Comparison of ENCODE assay signal across 7 cellular contexts in the genomic region with DNA sequence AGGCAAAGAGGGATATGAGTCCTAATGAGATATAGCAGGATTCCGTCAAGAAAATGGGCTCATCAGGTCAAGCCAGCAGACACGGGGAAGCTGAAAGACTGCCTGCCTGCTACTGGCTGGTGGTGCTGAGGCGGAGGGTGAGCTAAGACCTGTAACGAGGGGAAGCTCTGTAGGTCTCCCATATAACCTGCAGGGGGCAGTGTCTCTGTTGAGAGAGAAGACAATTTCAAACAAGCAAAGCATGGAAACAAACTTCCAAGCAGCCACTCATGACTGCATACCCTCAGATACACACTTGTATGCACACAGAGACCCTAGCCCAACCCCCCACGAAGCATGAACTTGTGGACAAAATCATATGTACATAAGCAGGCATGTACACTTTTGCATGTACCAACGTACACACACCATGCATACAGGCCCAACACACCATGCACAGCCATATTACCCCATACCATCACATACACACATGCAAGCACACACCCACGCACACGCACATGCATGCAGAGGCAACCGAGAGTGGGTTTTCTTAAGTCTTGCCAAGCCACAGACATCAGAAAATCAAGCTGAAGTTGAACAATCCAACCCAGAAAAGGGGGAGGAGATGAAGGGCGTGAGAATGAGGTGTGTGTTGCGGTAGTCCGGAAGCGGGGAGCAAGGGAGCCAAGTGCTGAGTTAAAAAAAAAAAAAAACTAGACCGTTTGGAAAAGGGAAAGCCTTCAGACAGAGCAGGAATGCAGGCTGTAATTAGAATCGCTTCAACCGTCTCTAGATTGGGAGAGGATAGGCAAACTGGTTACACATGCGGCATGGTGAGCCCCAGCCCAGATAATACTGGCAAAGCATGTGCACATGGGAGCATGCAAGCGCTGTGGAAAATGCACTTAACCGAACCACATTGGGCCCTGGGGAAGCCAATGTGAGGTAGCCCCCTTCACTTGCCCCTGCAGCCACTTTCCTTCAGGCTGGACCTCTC.
DNase-seq lines count a peak whose midpoint lies in the region; ATAC-seq and TF ChIP-seq lines count a peak whose summit lies in the region.

No MANE protein-coding gene starts in this region.

- H3K4me1 Mint-ChIP-seq in H9 = peaks cover 0 to 11% of the 10 kb centered on the region in 2 experiments; a peak in 3 of 4 replicates
- H3K4me1 Mint-ChIP-seq in activated T-cell treated with anti-CD3 and anti-CD28 coated beads, Interleukin-2, amount 50 U/mL, for 72 hours (ENCODE audit: low read depth) = no peaks in the 10 kb centered on the region

- no peaks in the 10 kb centered on the region for H3K4me1 ChIP-seq in H9 (ENCODE audit: insufficient read depth, low read length)

- H3K4me3 Mint-ChIP-seq in H9 = no peak overlapping the region
- H3K4me3 Mint-ChIP-seq in activated T-cell treated with anti-CD3 and anti-CD28 coated beads, Interleukin-2, amount 50 U/mL, for 72 hours = no peak overlapping the region

- no peak overlapping the region for H4K5ac ChIP-seq in H9 (ENCODE audit: insufficient read length, low read depth, low read length)

- H3K4me2 ChIP-seq in H9 (ENCODE audit: insufficient read depth, insufficient read length, low read length) = no peak overlapping the region

- H3K36me3 Mint-ChIP-seq in H9 (ENCODE audit: insufficient read depth in 1 of 3, low read depth in 3 of 3) = peaks cover 0 to 4% (median 0%) of the 10 kb centered on the region in 3 experiments; a peak in 1 of 7 replicates
- no peaks in the 10 kb centered on the region for H3K36me3 Mint-ChIP-seq in activated T-cell treated with anti-CD3 and anti-CD28 coated beads, Interleukin-2, amount 50 U/mL, for 72 hours (ENCODE audit: insufficient read depth in 2 of 2)

- H3K27me3 ChIP-seq in H9 (ENCODE audit: insufficient read depth, low read length) = no peaks in the 10 kb centered on the region; the same call in 1 of the 2 replicates

- no peak overlapping the region for H3K27ac ChIP-seq in H9 (ENCODE audit: insufficient read length, low read depth, low read length)

- H3K23ac ChIP-seq in H9 (ENCODE audit: insufficient read length, low read depth, low read length) = no peak overlapping the region

- peak; percentile 67 for TF ChIP-seq CTCF in H9 (conservative IDR thresholded peaks at IDR 0.05)

- no peak overlapping the region for H3K4ac ChIP-seq in H9 (ENCODE audit: low read depth, low read length)

- no peak overlapping the region for H2BK20ac ChIP-seq in H9 (ENCODE audit: low read depth, low read length, poor library complexity, severe bottlenecking)

- DNase-seq in ELF-1 (ENCODE audit: low read depth, low spot score) (peak; percentile 91), H9 (peak; percentile 61), NCI-H2196 treated with DMSO at 0.1 percent for 48 hours (lab: John Stamatoyannopoulos, UW; ENCODE audit: unreplicated experiment) (peak; percentile 14), germinal center (ENCODE audit: low spot score) (peak; percentile 36), retina (peak; percentile 62)
- peak; percentile 33 to 34 for DNase-seq in activated T-cell treated with anti-CD3 and anti-CD28 coated beads, Interleukin-2, amount 50 U/mL, for 72 hours

- H2BK15ac ChIP-seq in H9 (ENCODE audit: low read depth, low read length) = no peak overlapping the region

- no peaks in the 10 kb centered on the region for H3K79me1 ChIP-seq in H9 (ENCODE audit: insufficient read depth, low read depth, low read length, poor library complexity, severe bottlenecking)

- ATAC-seq in activated T-cell treated with anti-CD3 and anti-CD28 coated beads, Interleukin-2, amount 50 U/mL, for 72 hours (replicated peaks in 1 of 2) = peak; percentile 45 to 47
- no peak for ATAC-seq in GM21528 (IDR thresholded peaks at IDR 0.05; ENCODE audit: low FRiP score, unreplicated experiment)

- H3K9ac ChIP-seq in H9 (ENCODE audit: extremely low read depth, insufficient read length, low read length) = no peak overlapping the region

- no peak overlapping the region for H3K18ac ChIP-seq in H9 (ENCODE audit: insufficient read length, low read depth, low read length)

- H2BK12ac ChIP-seq in H9 (ENCODE audit: insufficient read length, low read depth, low read length) = no peak overlapping the region

- H4K8ac ChIP-seq in H9 (replicated peaks; ENCODE audit: insufficient read length, low read depth, low read length) = no peak overlapping the region

- H3K79me2 ChIP-seq in H9 (ENCODE audit: insufficient read depth, low read length) = no peaks in the 10 kb centered on the region

- peaks cover 16% of the 10 kb centered on the region; the same call in 1 of the 2 replicates for H3K27me3 Mint-ChIP-seq in H9 (ENCODE audit: low read depth)
- H3K27me3 Mint-ChIP-seq in activated T-cell treated with anti-CD3 and anti-CD28 coated beads, Interleukin-2, amount 50 U/mL, for 72 hours (ENCODE audit: low read depth) = no peaks in the 10 kb centered on the region

- H2AFZ ChIP-seq in H9 (ENCODE audit: low read length) = no peak overlapping the region

- no CpG with 5 or more reads among the region's 19 CpGs for WGBS in H9 (ENCODE audit: extremely low coverage, insufficient read length, low lambda C conversion rate)

- no peak overlapping the region for H2BK120ac ChIP-seq in H9 (ENCODE audit: low read depth, low read length, poor library complexity, severe bottlenecking)

- H3T11ph ChIP-seq in H9 (ENCODE audit: low read length) = no peak overlapping the region

- no peak overlapping the region; the same call in 1 of the 2 replicates for H3K14ac ChIP-seq in H9 (ENCODE audit: insufficient read depth, low read length)

- no peaks in the 10 kb centered on the region for H3K23me2 ChIP-seq in H9 (ENCODE audit: insufficient read length, low read depth, low read length, poor library complexity, severe bottlenecking)

- no peaks in the 10 kb centered on the region for H3K9me3 ChIP-seq in H9 (ENCODE audit: control insufficient read depth, low read depth, low read length)

- no peak overlapping the region for H3K56ac ChIP-seq in H9 (ENCODE audit: insufficient read length, low read depth, low read length)

- no peak overlapping the region for H3K27ac Mint-ChIP-seq in H9
- H3K27ac Mint-ChIP-seq in activated T-cell treated with anti-CD3 and anti-CD28 coated beads, Interleukin-2, amount 50 U/mL, for 72 hours = no peak overlapping the region

- H4K20me1 ChIP-seq in H9 (ENCODE audit: control insufficient read depth, insufficient read depth, insufficient read length) = no peaks in the 10 kb centered on the region

- H2AK5ac ChIP-seq in H9 (ENCODE audit: insufficient read length, low read length) = no peak overlapping the region

- no peak overlapping the region for H4K91ac ChIP-seq in H9 (ENCODE audit: insufficient read length, low read depth, low read length)

- peaks cover 39 to 41% of the 10 kb centered on the region in 2 experiments for H3K9me3 Mint-ChIP-seq in H9
- H3K9me3 Mint-ChIP-seq in activated T-cell treated with anti-CD3 and anti-CD28 coated beads, Interleukin-2, amount 50 U/mL, for 72 hours = no peaks in the 10 kb centered on the region

- H2BK5ac ChIP-seq in H9 (ENCODE audit: insufficient read length, low read length) = no peak overlapping the region

Comparison
In these comparisons a context has a peak if more than half of its experiments do, and no peak if none do; other contexts are left out.
1. DNase-seq: peak in every context shown above with its lines; median percentile 91 in ELF-1; 62 in retina; 61 in H9; 36 in germinal center; 34 in activated T-cell treated with anti-CD3 and anti-CD28 coated beads, Interleukin-2, amount 50 U/mL, for 72 hours; 14 in NCI-H2196 treated with DMSO at 0.1 percent for 48 hours.